Comparison of ENCODE assay signal across 28 cellular contexts in genomic region chr4:70629469-70630090, GRCh38. TPM values are rescaled to one million over a fixed set of nuclear protein-coding genes. Genes with fewer than 3 reads are reported as not detected.
DNase-seq lines count a peak whose midpoint lies in the region; ATAC-seq, FAIRE-seq and TF ChIP-seq lines count a peak whose summit lies in the region.
"Had no signal": no experiment of that assay in that cellular context is flagged by ENCODE, and none has a peak within 500 bp of the region (broad histone marks: within the 10 kb centered on the region; RNA-seq: fewer than 3 reads in every experiment).

No MANE protein-coding gene starts in this region.

- H3K27me3 ChIP-seq in OCI-LY3 (ENCODE audit: low read depth, low read length) (no peaks in the 10 kb centered on the region), Caco-2 (replicated peaks; ENCODE audit: control insufficient read depth, insufficient read depth, low read length) (no peaks in the 10 kb centered on the region)
- H3K27me3 ChIP-seq: pancreas, right lobe of liver had no signal

- no peaks in the 10 kb centered on the region for H3K4me1 Mint-ChIP-seq in Caco-2 (ENCODE audit: low read depth, unreplicated experiment)
- H3K4me1 Mint-ChIP-seq: activated CD4-positive, alpha-beta memory T cell treated with anti-CD3 and anti-CD28 coated beads, Interleukin-2, amount 10 ng/mL, durations not matched to agents 7 days and 5 days had no signal

- peak overlapping the region; percentile 78 for H3K4me2 ChIP-seq in OCI-LY3 (ENCODE audit: low read length)
- H3K4me2 ChIP-seq: KMS-11 had no signal

- POLR2A ChIA-PET in Caco-2 (lab: Charles Lee), result no interaction called here

- no peaks in the 10 kb centered on the region for H3K36me3 Mint-ChIP-seq in Caco-2 (ENCODE audit: insufficient read depth, unreplicated experiment)
- H3K36me3 Mint-ChIP-seq: CD8-positive, alpha-beta T cell; naive thymus-derived CD4-positive, alpha-beta T cell; T-cell had no signal

- H3K9ac ChIP-seq in OCI-LY3 (ENCODE audit: low read length), result peak overlapping the region; percentile 63
- H3K9ac ChIP-seq: KMS-11 had no signal

- peak overlapping the region; percentile 97 for H3K27ac ChIP-seq in OCI-LY3 (ENCODE audit: low read length)
- H3K27ac ChIP-seq: epithelial cell of prostate, KMS-11, pancreas, right lobe of liver had no signal

- ATAC-seq in GM18508 (IDR thresholded peaks at IDR 0.05; ENCODE audit: insufficient read depth, unreplicated experiment), result peak; percentile 82
- ATAC-seq in GM19023 (IDR thresholded peaks at IDR 0.05; ENCODE audit: unreplicated experiment), result peak; percentile 76
- ATAC-seq in HG02870 (IDR thresholded peaks at IDR 0.05; ENCODE audit: unreplicated experiment), result peak; percentile 87
- ATAC-seq: CD8-positive, alpha-beta T cell; naive thymus-derived CD4-positive, alpha-beta T cell; pancreas; right lobe of liver; Right ventricle myocardium inferior had no signal

- no peaks in the 10 kb centered on the region for H3K79me2 ChIP-seq in OCI-LY3 (ENCODE audit: low read length)

- CTCF ChIA-PET in Caco-2 (lab: Charles Lee), result no interaction called here

- peak overlapping the region; percentile 88 for H2AFZ ChIP-seq in OCI-LY3 (ENCODE audit: low read depth, low read length)

- peaks cover 50% of the 10 kb centered on the region for H3K4me1 ChIP-seq in OCI-LY3 (ENCODE audit: low read length)
- H3K4me1 ChIP-seq in Caco-2, result peaks cover 4% of the 10 kb centered on the region; the same call in 1 of the 2 replicates
- H3K4me1 ChIP-seq: pancreas, right lobe of liver had no signal

- DNase-seq in epidermal melanocyte (ENCODE audit: insufficient read length, low spot score) (no peak), HTR-8/SVneo (ENCODE audit: insufficient read length, low spot score) (no peak), Caco-2 (no peak), NCI-H1105 treated with DMSO at 0.1 percent for 48 hours (lab: John Stamatoyannopoulos, UW) (no peak)
- DNase-seq: activated CD4-positive, alpha-beta memory T cell treated with anti-CD3 and anti-CD28 coated beads, Interleukin-2, amount 10 ng/mL, durations not matched to agents 7 days and 5 days; CD8-positive, alpha-beta T cell; DMS79; foreskin melanocyte; kidney glomerular epithelial cell; mesenchymal stem cell; NCI-H1092; NCI-H2107; NCI-H510A treated with DMSO at 0.1 percent for 48 hours; pancreas; right lobe of liver; T-cell; trophoblast cell had no signal

- no peak for FAIRE-seq in HTR-8/SVneo (lab: Jason Lieb, UNC)
- FAIRE-seq: bronchial epithelial cell, pancreas had no signal

- H4K20me1 ChIP-seq in OCI-LY3 (ENCODE audit: insufficient read depth, low read length), result no peaks in the 10 kb centered on the region

- intact Hi-C loops in Caco-2 (cut with micrococcal nuclease; ENCODE audit: unreplicated experiment), result no loop called here

- TF ChIP-seq CTCF in OCI-LY3 (IDR thresholded peaks at IDR 0.05; ENCODE audit: low read depth, low read length) (no peak), Caco-2 (IDR thresholded peaks at IDR 0.05; ENCODE audit: insufficient read depth in 1 of 2, low read depth in 1 of 2, low read length in 1 of 2, severe bottlenecking in 1 of 2, unreplicated experiment in 1 of 2) (no peak)

- H3K36me3 ChIP-seq in OCI-LY3 (replicated peaks; ENCODE audit: low read depth, low read length) (no peaks in the 10 kb centered on the region), Caco-2 (ENCODE audit: control insufficient read depth, insufficient read depth, low read length) (no peaks in the 10 kb centered on the region)
- H3K36me3 ChIP-seq: pancreas, right lobe of liver had no signal

- no peak overlapping the region for H3K27ac Mint-ChIP-seq in Caco-2 (ENCODE audit: unreplicated experiment)
- H3K27ac Mint-ChIP-seq: activated CD4-positive, alpha-beta memory T cell treated with anti-CD3 and anti-CD28 coated beads, Interleukin-2, amount 10 ng/mL, durations not matched to agents 7 days and 5 days; CD8-positive, alpha-beta T cell; stimulated activated naive CD8-positive, alpha-beta T cell treated with anti-CD3 and anti-CD28 coated beads, Interleukin-15, Interleukin-2, amounts not matched to agents 100 ng/mL and 50 ng/mL, for 24 hours; T-cell had no signal

- no peaks in the 10 kb centered on the region for H3K9me3 Mint-ChIP-seq in Caco-2 (ENCODE audit: unreplicated experiment)
- H3K9me3 Mint-ChIP-seq: activated CD4-positive, alpha-beta memory T cell treated with anti-CD3 and anti-CD28 coated beads, Interleukin-2, amount 10 ng/mL, durations not matched to agents 7 days and 5 days; CD8-positive, alpha-beta T cell; naive thymus-derived CD4-positive, alpha-beta T cell; stimulated activated naive CD8-positive, alpha-beta T cell treated with anti-CD3 and anti-CD28 coated beads, Interleukin-15, Interleukin-2, amounts not matched to agents 100 ng/mL and 50 ng/mL, for 24 hours; T-cell had no signal

- BruUV-seq in Caco-2 (replicated peaks; lab: Mats Ljungman, UMichigan), result no TSS peak

- H3K27me3 Mint-ChIP-seq in Caco-2 (ENCODE audit: insufficient read depth, unreplicated experiment), result no peaks in the 10 kb centered on the region
- H3K27me3 Mint-ChIP-seq: stimulated activated naive CD8-positive, alpha-beta T cell treated with anti-CD3 and anti-CD28 coated beads, Interleukin-15, Interleukin-2, amounts not matched to agents 100 ng/mL and 50 ng/mL, for 24 hours had no signal

- H3K4me3 Mint-ChIP-seq in Caco-2 (ENCODE audit: unreplicated experiment), result no peak overlapping the region
- H3K4me3 Mint-ChIP-seq: activated CD4-positive, alpha-beta memory T cell treated with anti-CD3 and anti-CD28 coated beads, Interleukin-2, amount 10 ng/mL, durations not matched to agents 7 days and 5 days; CD8-positive, alpha-beta T cell; naive thymus-derived CD4-positive, alpha-beta T cell; stimulated activated naive CD8-positive, alpha-beta T cell treated with anti-CD3 and anti-CD28 coated beads, Interleukin-15, Interleukin-2, amounts not matched to agents 100 ng/mL and 50 ng/mL, for 24 hours; T-cell had no signal

- H3K9me3 ChIP-seq in OCI-LY3 (ENCODE audit: insufficient read depth, low read length), result no peaks in the 10 kb centered on the region
- H3K9me3 ChIP-seq in Caco-2, result no peaks in the 10 kb centered on the region
- H3K9me3 ChIP-seq: pancreas, right lobe of liver had no signal

- peak overlapping the region; percentile 58 for H3K4me3 ChIP-seq in OCI-LY3 (ENCODE audit: low read length)
- no peak overlapping the region for H3K4me3 ChIP-seq in Caco-2 (ENCODE audit: low read depth, low read length)
- H3K4me3 ChIP-seq: pancreas, right lobe of liver had no signal

RNA-seq across cellular contexts. Expression of gene ENAM, which starts 1.0 kb away (rescaled TPM):
- total RNA-seq in Caco-2 (2022), result not detected in 2 replicates
- total RNA-seq: activated CD4-positive, alpha-beta memory T cell treated with anti-CD3 and anti-CD28 coated beads, Interleukin-2, amount 10 ng/mL, durations not matched to agents 7 days and 5 days; bronchial epithelial cell; CD8-positive, alpha-beta T cell; dermis microvascular lymphatic vessel endothelial cell; naive thymus-derived CD4-positive, alpha-beta T cell; T-cell had no signal

RNA-seq across cellular contexts. Expression of gene JCHAIN, which starts 36.7 kb away (rescaled TPM):
- total RNA-seq in Caco-2 (2022), result not detected in 2 replicates
- total RNA-seq: bronchial epithelial cell, dermis microvascular lymphatic vessel endothelial cell had no signal

RNA-seq across cellular contexts. Expression of gene AMBN, which starts 37.5 kb away (rescaled TPM):
- 0.27 TPM in 1 of 2 replicates, not detected in the other for total RNA-seq in Caco-2 (2022)
- total RNA-seq: activated CD4-positive, alpha-beta memory T cell treated with anti-CD3 and anti-CD28 coated beads, Interleukin-2, amount 10 ng/mL, durations not matched to agents 7 days and 5 days; bronchial epithelial cell; CD8-positive, alpha-beta T cell; dermis microvascular lymphatic vessel endothelial cell; naive thymus-derived CD4-positive, alpha-beta T cell; pancreas; right lobe of liver; Right ventricle myocardium inferior; T-cell had no signal

RNA-seq across cellular contexts. Expression of gene UTP3, which starts 58.8 kb away (rescaled TPM):
- 28.2 and 31.4 TPM in 2 replicates for total RNA-seq in Caco-2 (2022)
